13 cellular contexts compared by ENCODE assay signal in genomic region chr3:191296041-191296541, GRCh38. TPM values are rescaled to one million over a fixed set of nuclear protein-coding genes. Genes with fewer than 3 reads are reported as not detected.
A peak's percentile ranks its signal among the peaks of the same experiment; 100 is the strongest.
DNase-seq lines count a peak whose midpoint lies in the region; ATAC-seq and TF ChIP-seq lines count a peak whose summit lies in the region.
"Had no signal": no experiment of that assay in that cellular context is flagged by ENCODE, and none has a peak within 500 bp of the region (broad histone marks: within the 10 kb centered on the region; RNA-seq: fewer than 3 reads in every experiment).

No MANE protein-coding gene starts in this region.

- no peak for TF ChIP-seq CTCF in DOHH2 (IDR thresholded peaks at IDR 0.05; ENCODE audit: low read depth, low read length, poor library complexity, severe bottlenecking)
- no peak for TF ChIP-seq CTCF in OCI-LY3 (IDR thresholded peaks at IDR 0.05; ENCODE audit: low read depth, low read length)
- TF ChIP-seq CTCF in esophagus squamous epithelium (IDR thresholded peaks at IDR 0.05) = no peak

- DNase-seq in EL (no peak), ureter (ENCODE audit: low spot score) (no peak), AG08395 (ENCODE audit: low spot score) (no peak), esophagus squamous epithelium (lab: John Stamatoyannopoulos, UW) (no peak)
- DNase-seq: activated CD8-positive, alpha-beta T cell treated with anti-CD3 and anti-CD28 coated beads, Interleukin-2, amount 10 ng/mL, durations not matched to agents 7 days and 5 days; NCI-H446 treated with DMSO at 0.1 percent for 48 hours; substantia nigra had no signal

- H3K9me3 ChIP-seq in DOHH2 (ENCODE audit: control insufficient read depth, insufficient read depth, low read length) (no peaks in the 10 kb centered on the region), OCI-LY3 (ENCODE audit: insufficient read depth, low read length) (no peaks in the 10 kb centered on the region), esophagus squamous epithelium (no peaks in the 10 kb centered on the region)
- H3K9me3 ChIP-seq: BLaER1 treated with 17β-estradiol and CSF1 and Interleukin-3, amounts not matched to agents 10 nM and 100 nM had no signal

- no peaks in the 10 kb centered on the region for H4K20me1 ChIP-seq in DOHH2 (ENCODE audit: control insufficient read depth, insufficient read depth, low read depth, low read length)
- no peaks in the 10 kb centered on the region for H4K20me1 ChIP-seq in OCI-LY3 (ENCODE audit: insufficient read depth, low read length)
- H4K20me1 ChIP-seq: BLaER1 treated with 17β-estradiol and CSF1 and Interleukin-3, amounts not matched to agents 10 nM and 100 nM had no signal

- no peaks in the 10 kb centered on the region for H3K79me2 ChIP-seq in DOHH2 (ENCODE audit: control insufficient read depth, low read length)
- H3K79me2 ChIP-seq in OCI-LY3 (ENCODE audit: low read length) = no peaks in the 10 kb centered on the region

- peaks cover 39% of the 10 kb centered on the region for H3K4me1 ChIP-seq in DOHH2 (ENCODE audit: control insufficient read depth, low read length)
- peaks cover 77% of the 10 kb centered on the region for H3K4me1 ChIP-seq in OCI-LY3 (ENCODE audit: low read length)
- no peaks in the 10 kb centered on the region for H3K4me1 ChIP-seq in esophagus squamous epithelium

- no peak overlapping the region for H2AFZ ChIP-seq in OCI-LY3 (ENCODE audit: low read depth, low read length)

- no peak for TF ChIP-seq POLR2A in esophagus squamous epithelium (IDR thresholded peaks at IDR 0.05)

- H3K9me2 ChIP-seq in DOHH2 (replicated peaks; ENCODE audit: control insufficient read depth, low read length) = no peaks in the 10 kb centered on the region

- H3F3A ChIP-seq in DOHH2 (ENCODE audit: control insufficient read depth, insufficient read depth) = peaks cover 5% of the 10 kb centered on the region

- intact Hi-C loops in esophagus squamous epithelium (cut with DNase I) = no loop called here

- no peaks in the 10 kb centered on the region for H3K36me3 ChIP-seq in DOHH2 (ENCODE audit: control insufficient read depth, low read length)
- H3K36me3 ChIP-seq in OCI-LY3 (replicated peaks; ENCODE audit: low read depth, low read length) = no peaks in the 10 kb centered on the region
- no peaks in the 10 kb centered on the region for H3K36me3 ChIP-seq in esophagus squamous epithelium
- H3K36me3 ChIP-seq: BLaER1 treated with 17β-estradiol and CSF1 and Interleukin-3, amounts not matched to agents 10 nM and 100 nM had no signal

- H3K27me3 ChIP-seq in DOHH2 (ENCODE audit: control insufficient read depth, low read length) = no peaks in the 10 kb centered on the region
- H3K27me3 ChIP-seq in OCI-LY3 (ENCODE audit: low read depth, low read length) = no peaks in the 10 kb centered on the region
- H3K27me3 ChIP-seq in esophagus squamous epithelium = no peaks in the 10 kb centered on the region
- H3K27me3 ChIP-seq: BLaER1 treated with 17β-estradiol and CSF1 and Interleukin-3, amounts not matched to agents 10 nM and 100 nM had no signal

- peak overlapping the region; percentile 24; the same call in 1 of the 2 replicates for H3K27ac ChIP-seq in DOHH2 (ENCODE audit: low read depth, low read length)
- peak overlapping the region; percentile 73 for H3K27ac ChIP-seq in OCI-LY3 (ENCODE audit: low read length)
- H3K27ac ChIP-seq in esophagus squamous epithelium = no peak overlapping the region
- H3K27ac ChIP-seq: BLaER1 treated with 17β-estradiol and CSF1 and Interleukin-3, amounts not matched to agents 10 nM and 100 nM had no signal

- H3K4me2 ChIP-seq in DOHH2 (ENCODE audit: low read length) (peak overlapping the region; percentile 47), OCI-LY3 (ENCODE audit: low read length) (peak overlapping the region; percentile 76)

- 56 to 65% methylated on average over 4 of the region's 4 CpGs for WGBS in esophagus squamous epithelium, 2 donors

- peak; percentile 86 for ATAC-seq in GM19452 (IDR thresholded peaks at IDR 0.05; ENCODE audit: unreplicated experiment)
- peak; percentile 72 for ATAC-seq in HG03060 (IDR thresholded peaks at IDR 0.05; ENCODE audit: low read depth, unreplicated experiment)
- ATAC-seq: activated CD8-positive, alpha-beta T cell treated with anti-CD3 and anti-CD28 coated beads, Interleukin-2, amount 10 ng/mL, durations not matched to agents 7 days and 5 days; HCT116 had no signal

- peak overlapping the region; percentile 45 for H3K9ac ChIP-seq in OCI-LY3 (ENCODE audit: low read length)
- H3K9ac ChIP-seq: BLaER1 treated with 17β-estradiol and CSF1 and Interleukin-3, amounts not matched to agents 10 nM and 100 nM had no signal

- H3K4me3 ChIP-seq in DOHH2 (ENCODE audit: low read length) (peak overlapping the region; percentile 16; the same call in 1 of the 2 replicates), OCI-LY3 (ENCODE audit: low read length) (peak overlapping the region; percentile 55), esophagus squamous epithelium (no peak overlapping the region)
- H3K4me3 ChIP-seq: BLaER1 treated with 17β-estradiol and CSF1 and Interleukin-3, amounts not matched to agents 10 nM and 100 nM had no signal

RNA-seq across cellular contexts. Expression of gene CCDC50, which starts 33.1 kb away (rescaled TPM):
- total RNA-seq in ureter (65.3 TPM), esophagus squamous epithelium (10 to 100 TPM; 12.7 to 56.6 (median 30.5) TPM)

RNA-seq across cellular contexts. Expression of gene UTS2B, which starts 34.2 kb away (rescaled TPM):
- total RNA-seq in ureter = 0.70 TPM
- under 1 TPM in 1 of 4 donors, not detected in 3; 0.38 TPM for total RNA-seq in esophagus squamous epithelium
- total RNA-seq: activated CD8-positive, alpha-beta T cell treated with anti-CD3 and anti-CD28 coated beads, Interleukin-2, amount 10 ng/mL, durations not matched to agents 7 days and 5 days had no signal

Comparison
In these comparisons a context has a peak if more than half of its experiments do, and no peak if none do; other contexts are left out.
1. H3K27ac ChIP-seq: peak in DOHH2 (single experiment) and OCI-LY3 (single experiment); none in esophagus squamous epithelium (0 of 4).
2. H3K4me3 ChIP-seq: peak in DOHH2 (single experiment) and OCI-LY3 (single experiment); none in esophagus squamous epithelium (0 of 4).